1 cellular context compared by ENCODE assay signal in genomic region chr17:67378444-67379250, GRCh38.
A peak's percentile ranks its signal among the peaks of the same experiment; 100 is the strongest.
TF ChIP-seq lines count a peak whose summit lies in the region.

No MANE protein-coding gene starts in this region.

TF ChIP-seq in HepG2, 621 proteins besides CTCF, POLR2A, EP300 and RAD21 (continued from another document and continues in another):
- TF ChIP-seq CCDC6 (CRISPR knock-in tag; IDR thresholded peaks at IDR 0.05), result no peak
- TF ChIP-seq BCL6 (CRISPR knock-in tag; IDR thresholded peaks at IDR 0.05), result peak; percentile 1; the same call in 1 of the 2 replicates
- no peak for TF ChIP-seq MLX (CRISPR knock-in tag; IDR thresholded peaks at IDR 0.05)
- no peak for TF ChIP-seq SP5 (CRISPR knock-in tag; IDR thresholded peaks at IDR 0.05; ENCODE audit: borderline replicate concordance, low read depth)
- TF ChIP-seq ZFP36L1 (CRISPR knock-in tag; IDR thresholded peaks at IDR 0.05), result 0 out of 2 replicates have a peak, but pooled peaks have one; percentile 22
- peak; percentile 74 for TF ChIP-seq BHLHE40 (IDR thresholded peaks at IDR 0.05; ENCODE audit: low read length)
- TF ChIP-seq MXD4 (CRISPR knock-in tag; IDR thresholded peaks at IDR 0.05), result no peak; the same call in 1 of the 2 replicates
- TF ChIP-seq CENPBD1 (CRISPR knock-in tag; IDR thresholded peaks at IDR 0.05; ENCODE audit: borderline replicate concordance, low read depth), result no peak
- TF ChIP-seq BRCA1 (CRISPR knock-in tag; IDR thresholded peaks at IDR 0.05), result 0 out of 2 replicates have a peak, but pooled peaks have one; percentile 37
- no peak for TF ChIP-seq PAF1 (CRISPR knock-in tag; IDR thresholded peaks at IDR 0.05)
- TF ChIP-seq HNF4A (CRISPR knock-in tag; IDR thresholded peaks at IDR 0.05), result no peak
- no peak for TF ChIP-seq NONO (IDR thresholded peaks at IDR 0.05)
- TF ChIP-seq NONO (CRISPR knock-in tag; conservative IDR thresholded peaks at IDR 0.05), result no peak; the same call in 1 of the 2 replicates
- TF ChIP-seq SMAD9 (CRISPR knock-in tag; IDR thresholded peaks at IDR 0.05), result no peak
- TF ChIP-seq ZNF841 (CRISPR knock-in tag; IDR thresholded peaks at IDR 0.05; ENCODE audit: borderline replicate concordance), result no peak
- no peak for TF ChIP-seq ZNF703 (CRISPR knock-in tag; IDR thresholded peaks at IDR 0.05; ENCODE audit: borderline replicate concordance)
- TF ChIP-seq ZSCAN30 (CRISPR knock-in tag; IDR thresholded peaks at IDR 0.05), result no peak
- no peak for TF ChIP-seq ZKSCAN5 (CRISPR knock-in tag; IDR thresholded peaks at IDR 0.05)
- TF ChIP-seq ZBTB34 (CRISPR knock-in tag; IDR thresholded peaks at IDR 0.05), result no peak
- TF ChIP-seq TOPORS (CRISPR knock-in tag; IDR thresholded peaks at IDR 0.05), result no peak
- no peak for TF ChIP-seq MAFF (IDR thresholded peaks at IDR 0.05; ENCODE audit: low read depth, low read length)
- no peak for TF ChIP-seq ZNF335 (CRISPR knock-in tag; IDR thresholded peaks at IDR 0.05)
- TF ChIP-seq ZNF816 (CRISPR knock-in tag; IDR thresholded peaks at IDR 0.05; ENCODE audit: borderline replicate concordance), result no peak
- no peak for TF ChIP-seq USF2 (IDR thresholded peaks at IDR 0.05; ENCODE audit: low read depth, low read length)
- TF ChIP-seq USF2 (CRISPR knock-in tag; IDR thresholded peaks at IDR 0.05; ENCODE audit: borderline replicate concordance), result no peak
- no peak for TF ChIP-seq ZNF660 (CRISPR knock-in tag; IDR thresholded peaks at IDR 0.05; ENCODE audit: borderline replicate concordance, low read depth)
- no peak; the same call in 1 of the 2 replicates for TF ChIP-seq ZNF597 (CRISPR knock-in tag; IDR thresholded peaks at IDR 0.05)
- TF ChIP-seq CEBPB (IDR thresholded peaks at IDR 0.05; ENCODE audit: borderline replicate concordance, low read depth, low read length), result no peak
- TF ChIP-seq STAT6 (CRISPR knock-in tag; IDR thresholded peaks at IDR 0.05; ENCODE audit: borderline replicate concordance), result no peak
- peak; percentile 75 for TF ChIP-seq YY1 (IDR thresholded peaks at IDR 0.05; ENCODE audit: insufficient read depth, insufficient replicate concordance, low read depth, low read length)
- TF ChIP-seq CEBPZ (IDR thresholded peaks at IDR 0.05; ENCODE audit: low read length), result no peak
- 0 out of 2 replicates have a peak, but pooled peaks have one; percentile 31 for TF ChIP-seq ZNF678 (CRISPR knock-in tag; IDR thresholded peaks at IDR 0.05)
- no peak for TF ChIP-seq ZBTB4 (CRISPR knock-in tag; IDR thresholded peaks at IDR 0.05; ENCODE audit: borderline replicate concordance)
- TF ChIP-seq RARA (CRISPR knock-in tag; IDR thresholded peaks at IDR 0.05), result no peak
- TF ChIP-seq ZNF281 (CRISPR knock-in tag; IDR thresholded peaks at IDR 0.05; ENCODE audit: borderline replicate concordance), result no peak
- TF ChIP-seq STAG1 (CRISPR knock-in tag; IDR thresholded peaks at IDR 0.05), result peak; percentile 76
- no peak for TF ChIP-seq ZNF850 (CRISPR knock-in tag; conservative IDR thresholded peaks at IDR 0.05)
- TF ChIP-seq KLF12 (CRISPR knock-in tag; IDR thresholded peaks at IDR 0.05; ENCODE audit: borderline replicate concordance), result peak; percentile 57; the same call in 1 of the 2 replicates
- no peak for TF ChIP-seq CSRNP1 (CRISPR knock-in tag; IDR thresholded peaks at IDR 0.05)
- peak; percentile 40; the same call in 1 of the 2 replicates for TF ChIP-seq ZBTB38 (CRISPR knock-in tag; IDR thresholded peaks at IDR 0.05)
- TF ChIP-seq U2AF2 (IDR thresholded peaks at IDR 0.05; ENCODE audit: low read depth, low read length), result no peak
- no peak for TF ChIP-seq CBFB (CRISPR knock-in tag; IDR thresholded peaks at IDR 0.05)
- no peak for TF ChIP-seq NFYB (CRISPR knock-in tag; IDR thresholded peaks at IDR 0.05)
- peak; percentile 39; the same call in 1 of the 2 replicates for TF ChIP-seq ZNF629 (CRISPR knock-in tag; conservative IDR thresholded peaks at IDR 0.05)
